Comparison of ENCODE assay signal across 25 cellular contexts in the genomic region with DNA sequence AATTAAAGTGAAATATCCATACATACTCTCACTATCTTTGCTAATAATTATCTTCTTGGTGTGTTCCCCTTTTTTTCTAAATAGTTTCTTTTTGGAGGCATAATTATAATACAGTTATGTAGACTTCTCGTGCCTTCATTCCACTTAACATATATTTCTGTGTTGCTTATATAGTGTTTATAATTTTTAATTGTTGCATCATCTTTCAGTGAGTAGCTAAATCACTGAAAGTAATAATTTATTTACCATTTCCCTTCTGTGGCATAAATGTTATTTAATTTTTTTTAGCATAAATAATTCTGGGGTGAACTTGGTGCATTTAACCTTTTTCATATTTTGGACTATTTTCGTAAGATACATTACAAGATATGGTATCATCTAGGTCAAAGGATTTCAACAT. TPM values are rescaled to one million over a fixed set of nuclear protein-coding genes. Genes with fewer than 3 reads are reported as not detected.
DNase-seq lines count a peak whose midpoint lies in the region; ATAC-seq, FAIRE-seq and TF ChIP-seq lines count a peak whose summit lies in the region.
"Had no signal": no experiment of that assay in that cellular context is flagged by ENCODE, and none has a peak within 500 bp of the region (broad histone marks: within the 10 kb centered on the region; RNA-seq: fewer than 3 reads in every experiment).

No MANE protein-coding gene starts in this region.

- peaks cover 94% of the 10 kb centered on the region for H3K36me3 ChIP-seq in K562 (ENCODE audit: control insufficient read depth, insufficient read depth, low read length)

- H3K4me1 Mint-ChIP-seq in activated T-cell treated with anti-CD3 and anti-CD28 coated beads, Interleukin-2, amount 50 U/mL, for 24 hours (ENCODE audit: low read depth) = peaks cover 34% of the 10 kb centered on the region
- H3K4me1 Mint-ChIP-seq in activated CD8-positive, alpha-beta T cell treated with anti-CD3 and anti-CD28 coated beads for 36 hours (ENCODE audit: low read depth) = peaks cover 55% of the 10 kb centered on the region
- H3K4me1 Mint-ChIP-seq in natural killer cell (peaks cover 36 to 37% of the 10 kb centered on the region in 2 donors), chondrocyte (ENCODE audit: low read depth) (no peaks in the 10 kb centered on the region)

- no peaks in the 10 kb centered on the region for H3K27me3 Mint-ChIP-seq in activated T-cell treated with anti-CD3 and anti-CD28 coated beads, Interleukin-2, amount 50 U/mL, for 24 hours
- H3K27me3 Mint-ChIP-seq in activated CD8-positive, alpha-beta T cell treated with anti-CD3 and anti-CD28 coated beads for 36 hours = no peaks in the 10 kb centered on the region
- H3K27me3 Mint-ChIP-seq in natural killer cell (ENCODE audit: low read depth in 2 of 2) = no peaks in the 10 kb centered on the region
- no peaks in the 10 kb centered on the region for H3K27me3 Mint-ChIP-seq in chondrocyte (ENCODE audit: low read depth)
- H3K27me3 Mint-ChIP-seq: CD4-positive, alpha-beta memory T cell had no signal

- no peak overlapping the region for H2AFZ ChIP-seq in K562 (ENCODE audit: low read depth, low read length)

- no peaks in the 10 kb centered on the region for H3K9me3 Mint-ChIP-seq in activated T-cell treated with anti-CD3 and anti-CD28 coated beads, Interleukin-2, amount 50 U/mL, for 24 hours
- no peaks in the 10 kb centered on the region for H3K9me3 Mint-ChIP-seq in activated CD8-positive, alpha-beta T cell treated with anti-CD3 and anti-CD28 coated beads for 36 hours
- H3K9me3 Mint-ChIP-seq in natural killer cell (no peaks in the 10 kb centered on the region), chondrocyte (ENCODE audit: low read depth) (no peaks in the 10 kb centered on the region)
- H3K9me3 Mint-ChIP-seq: CD4-positive, alpha-beta memory T cell had no signal

- no peaks in the 10 kb centered on the region for H4K20me1 ChIP-seq in K562 (replicated peaks; ENCODE audit: control insufficient read depth, insufficient read depth, low read length)

- intact Hi-C loops in activated CD8-positive, alpha-beta T cell treated with anti-CD3 and anti-CD28 coated beads for 36 hours (cut with micrococcal nuclease) = no loop called here
- intact Hi-C loops in K562 (cut with micrococcal nuclease) = no loop called here
- intact Hi-C loops in natural killer cell (cut with micrococcal nuclease) = no loop called here

- no peak for TF ChIP-seq EP300 in K562 (IDR thresholded peaks at IDR 0.05; ENCODE audit: low read length)

- H3K79me2 ChIP-seq in K562 (ENCODE audit: control insufficient read depth, insufficient read depth, low read length) = peaks cover 37% of the 10 kb centered on the region

- WGBS in K562 (ENCODE audit: insufficient coverage, low coverage, missing lambda C conversion rate) = 89% methylated on average over 2 of the region's 2 CpGs

- no peak for TF ChIP-seq CTCF in activated CD8-positive, alpha-beta T cell treated with anti-CD3 and anti-CD28 coated beads for 36 hours (IDR thresholded peaks at IDR 0.05)
- no peak for TF ChIP-seq CTCF in K562 (IDR thresholded peaks at IDR 0.05 in 2 of 3, conservative IDR thresholded peaks at IDR 0.05 in 1 of 3; ENCODE audit: insufficient read depth in 2 of 3, low read depth in 1 of 3, low read length in 3 of 3)
- no peak for TF ChIP-seq CTCF in natural killer cell (IDR thresholded peaks at IDR 0.05)
- TF ChIP-seq CTCF in chondrocyte (IDR thresholded peaks at IDR 0.05) = no peak

- no peaks in the 10 kb centered on the region for H3K4me1 ChIP-seq in K562 (replicated peaks in 1 of 2; ENCODE audit: control insufficient read depth in 2 of 2, insufficient read depth in 2 of 2, low read length in 2 of 2)
- H3K4me1 ChIP-seq: BLaER1 treated with 17β-estradiol and CSF1 and Interleukin-3, amounts not matched to agents 10 nM and 100 nM had no signal

- no peak overlapping the region for H3K4me3 ChIP-seq in K562
- H3K4me3 ChIP-seq: BLaER1 treated with 17β-estradiol and CSF1 and Interleukin-3, amounts not matched to agents 10 nM and 100 nM; MG63 had no signal

- BruUV-seq in K562 (replicated peaks; lab: Mats Ljungman, UMichigan) = no TSS peak

- no peak overlapping the region for H3K9ac ChIP-seq in K562 (ENCODE audit: insufficient read depth in 1 of 2, low read depth in 2 of 2, low read length in 2 of 2)
- H3K9ac ChIP-seq: BLaER1 treated with 17β-estradiol and CSF1 and Interleukin-3, amounts not matched to agents 10 nM and 100 nM; SK-N-SH had no signal

- FAIRE-seq in K562 (lab: Jason Lieb, UNC) = no peak
- FAIRE-seq: GM12892, H1 had no signal

- peak overlapping the region; percentile 16 for H3K27ac Mint-ChIP-seq in activated T-cell treated with anti-CD3 and anti-CD28 coated beads, Interleukin-2, amount 50 U/mL, for 24 hours
- H3K27ac Mint-ChIP-seq in activated CD8-positive, alpha-beta T cell treated with anti-CD3 and anti-CD28 coated beads for 36 hours = peak overlapping the region; percentile 13
- H3K27ac Mint-ChIP-seq in natural killer cell (peak overlapping the region; percentile 89 to 96), chondrocyte (ENCODE audit: unreplicated experiment) (no peak overlapping the region)

- H3K27ac ChIP-seq in K562 (ENCODE audit: extremely low read depth, low read depth, low read length) = no peak overlapping the region
- H3K27ac ChIP-seq: BLaER1 treated with 17β-estradiol and CSF1 and Interleukin-3, amounts not matched to agents 10 nM and 100 nM; RWPE1 had no signal

- no peaks in the 10 kb centered on the region for H3K27me3 ChIP-seq in K562 (ENCODE audit: control insufficient read depth in 2 of 2, insufficient read depth in 2 of 2, low read length in 2 of 2)
- H3K27me3 ChIP-seq: BLaER1 treated with 17β-estradiol and CSF1 and Interleukin-3, amounts not matched to agents 10 nM and 100 nM; MG63 had no signal

- POLR2A ChIA-PET in activated CD8-positive, alpha-beta T cell treated with anti-CD3 and anti-CD28 coated beads for 36 hours (lab: Charles Lee) = interaction anchor here (1.1 kb wide), 1 partner anchor 37 kb away, joined by 3 read pairs; no protein-coding TSS in a partner anchor
- POLR2A ChIA-PET in K562 (lab: Yijun Ruan, JAX) = interaction anchor here (0.7 to 1.4 kb wide), 4 partner anchors 13 to 229 kb away, joined by 3 to 4 read pairs (median 3); a partner anchor contains a TSS

- no peak overlapping the region for H3K4me2 ChIP-seq in K562 (ENCODE audit: insufficient read depth, low read length)
- H3K4me2 ChIP-seq: BLaER1 treated with 17β-estradiol and CSF1 and Interleukin-3, amounts not matched to agents 10 nM and 100 nM; SK-N-SH had no signal

- no peaks in the 10 kb centered on the region for H3K9me3 ChIP-seq in K562 (replicated peaks; ENCODE audit: control insufficient read depth, insufficient read depth, low read depth, low read length)
- H3K9me3 ChIP-seq: BLaER1 treated with 17β-estradiol and CSF1 and Interleukin-3, amounts not matched to agents 10 nM and 100 nM; MG63; SK-N-SH had no signal

- TF ChIP-seq POLR2A in K562 (conservative IDR thresholded peaks at IDR 0.05) = no peak

- peaks cover 95% of the 10 kb centered on the region for H3K36me3 Mint-ChIP-seq in activated T-cell treated with anti-CD3 and anti-CD28 coated beads, Interleukin-2, amount 50 U/mL, for 24 hours (ENCODE audit: low read depth)
- H3K36me3 Mint-ChIP-seq in activated CD8-positive, alpha-beta T cell treated with anti-CD3 and anti-CD28 coated beads for 36 hours (ENCODE audit: low read depth) = peaks cover 82% of the 10 kb centered on the region
- H3K36me3 Mint-ChIP-seq in natural killer cell = peaks cover 27% of the 10 kb centered on the region
- peaks cover 14% of the 10 kb centered on the region for H3K36me3 Mint-ChIP-seq in chondrocyte (ENCODE audit: low read depth)

- in situ Hi-C loops in K562 (cut with MboI) = no loop called here

- CTCF ChIA-PET in activated CD8-positive, alpha-beta T cell treated with anti-CD3 and anti-CD28 coated beads for 36 hours (lab: Charles Lee) = interaction anchor here (0.6 to 2.4 kb wide), 7 partner anchors 73 to 410 kb away, joined by 3 to 14 read pairs (median 4); a partner anchor contains a TSS
- CTCF ChIA-PET in K562 (lab: Yijun Ruan, JAX; ENCODE audit: low intra/inter-chr PET ratio) = no interaction called here

- DNase-seq in activated T-cell treated with anti-CD3 and anti-CD28 coated beads, Interleukin-2, amount 50 U/mL, for 24 hours = no peak
- DNase-seq in activated T-cell treated with anti-CD3 and anti-CD28 coated beads, Interleukin-2, amount 50 U/mL, for 1 hour = no peak
- no peak for DNase-seq in activated CD8-positive, alpha-beta T cell treated with anti-CD3 and anti-CD28 coated beads for 36 hours
- DNase-seq in K562 (ENCODE audit: extremely low read depth in 1 of 4, low spot score in 3 of 4) (no peak), natural killer cell (no peak), chondrocyte (ENCODE audit: low spot score) (no peak)
- DNase-seq: 8988T; CD4-positive, alpha-beta memory T cell; DMS153; MG63; NCI-H1048; NCI-H1436; NCI-H187 treated with DMSO at 0.1 percent for 48 hours; NCI-H2107; NCI-H510A; NCI-H748 treated with DMSO at 0.1 percent for 48 hours; SHP77 treated with DMSO at 0.1 percent for 48 hours had no signal

- H3K9me1 ChIP-seq in K562 (ENCODE audit: control insufficient read depth, insufficient read depth, low read length) = no peaks in the 10 kb centered on the region

- ATAC-seq in activated CD8-positive, alpha-beta T cell treated with anti-CD3 and anti-CD28 coated beads for 36 hours = no peak
- ATAC-seq in K562 (no peak), natural killer cell (no peak), HG02885 (IDR thresholded peaks at IDR 0.05; ENCODE audit: poor library complexity, unreplicated experiment) (no peak), GM19324 (IDR thresholded peaks at IDR 0.05; ENCODE audit: low FRiP score, unreplicated experiment) (no peak)
- ATAC-seq: HCT116 had no signal

- no peak overlapping the region for H3K4me3 Mint-ChIP-seq in activated T-cell treated with anti-CD3 and anti-CD28 coated beads, Interleukin-2, amount 50 U/mL, for 24 hours
- H3K4me3 Mint-ChIP-seq in activated CD8-positive, alpha-beta T cell treated with anti-CD3 and anti-CD28 coated beads for 36 hours = no peak overlapping the region
- no peak overlapping the region for H3K4me3 Mint-ChIP-seq in natural killer cell
- H3K4me3 Mint-ChIP-seq in chondrocyte (ENCODE audit: unreplicated experiment) = no peak overlapping the region
- H3K4me3 Mint-ChIP-seq: CD4-positive, alpha-beta memory T cell had no signal

- TF ChIP-seq RAD21 in K562 (CRISPR knock-in tag; conservative IDR thresholded peaks at IDR 0.05 in 1 of 2, IDR thresholded peaks at IDR 0.05 in 1 of 2) = no peak

RNA-seq across cellular contexts. Expression of a gene that starts 38.3 kb away (rescaled TPM):
- 100 to 1,000 TPM; 204 to 209 TPM for total RNA-seq in activated CD8-positive, alpha-beta T cell treated with anti-CD3 and anti-CD28 coated beads for 36 hours
- total RNA-seq in K562 (2011; cell fraction: chromatin; rRNA removed; ENCODE audit: low replicate concordance) = 77.4 and 118 TPM in 2 replicates
- 37.0 and 50.1 TPM in 2 replicates for total RNA-seq in K562 (2011; cell fraction: nucleolus; rRNA removed)
- total RNA-seq in K562 (2011; cell fraction: nucleoplasm; rRNA removed) = 81.5 and 109 TPM in 2 replicates
- 80.1 and 98.2 TPM in 2 replicates for total RNA-seq in K562 (2014; rRNA removed)
- 94.1 and 101 TPM in 2 replicates for total RNA-seq in K562 (2014; rRNA removed; fragmentation: Illumina TruSeq; extraction: Trizol)
- 89.1 and 92.4 TPM in 2 replicates for total RNA-seq in K562 (2015; rRNA removed; fragmentation: Illumina TruSeq; extraction: Trizol)
- total RNA-seq in K562 (2021) = 109 and 117 TPM in 2 replicates
- 114 and 124 TPM in 2 replicates for polyA plus RNA-seq in K562 (2011; rRNA removed)
- 98.8 and 132 TPM in 2 replicates for polyA plus RNA-seq in K562 (2011; cell fraction: cytosol; rRNA removed)
- polyA plus RNA-seq in K562 (2011; cell fraction: nucleus; rRNA removed) = 81.2 and 89.1 TPM in 2 replicates
- polyA plus RNA-seq in K562 (2012) = 100 and 128 TPM in 2 replicates
- 173 and 212 TPM in 2 replicates for polyA plus RNA-seq in K562 (2014; fragmentation: Illumina TruSeq; extraction: Trizol)
- 10 to 100 TPM; 38.7 to 47.3 TPM for polyA plus RNA-seq in K562 (2014; fragmentation: Nextera tagmentation; extraction: Ambion mirVana)
- 89.4 and 94.7 TPM in 2 replicates for polyA plus RNA-seq in K562 (2014; rRNA removed)
- polyA minus RNA-seq in K562 (2011; rRNA and poly(A)+ RNA removed) = 129 and 160 TPM in 2 replicates
- 71.4 and 74.3 TPM in 2 replicates for polyA minus RNA-seq in K562 (2011; cell fraction: cytosol; rRNA and poly(A)+ RNA removed)
- 28.4 and 48.0 TPM in 2 replicates for polyA minus RNA-seq in K562 (2011; cell fraction: nucleus; rRNA and poly(A)+ RNA removed)
- 100 to 1,000 TPM in 2 of 3 donors, 10 to 100 TPM in 1; 95.0 to 136 (median 127) TPM for total RNA-seq in natural killer cell
- 14.0 to 16.8 TPM (median 15.5 TPM) in 3 replicates for total RNA-seq in chondrocyte

RNA-seq across cellular contexts. Expression of a gene that starts 38.4 kb away (rescaled TPM):
- total RNA-seq in activated CD8-positive, alpha-beta T cell treated with anti-CD3 and anti-CD28 coated beads for 36 hours = 1 to 10 TPM; 3.5 to 4.1 TPM
- 10.7 and 26.6 TPM in 2 replicates for total RNA-seq in K562 (2011; cell fraction: chromatin; rRNA removed; ENCODE audit: low replicate concordance)
- 7.2 and 9.2 TPM in 2 replicates for total RNA-seq in K562 (2011; cell fraction: nucleolus; rRNA removed)
- 11.4 and 12.9 TPM in 2 replicates for total RNA-seq in K562 (2011; cell fraction: nucleoplasm; rRNA removed)
- total RNA-seq in K562 (2014; rRNA removed) (6.0 and 6.4 TPM in 2 replicates), K562 (2014; rRNA removed; fragmentation: Illumina TruSeq; extraction: Trizol) (10.3 and 12.8 TPM in 2 replicates), K562 (2015; rRNA removed; fragmentation: Illumina TruSeq; extraction: Trizol) (5.5 and 5.6 TPM in 2 replicates), K562 (2021) (8.2 and 9.5 TPM in 2 replicates), natural killer cell (1 to 10 TPM; 2.2 to 2.4 (median 2.3) TPM), chondrocyte (7.4 to 13.4 TPM (median 11.9 TPM) in 3 replicates)
- polyA plus RNA-seq in K562 (2011; rRNA removed) (7.5 and 8.4 TPM in 2 replicates), K562 (2014; fragmentation: Illumina TruSeq; extraction: Trizol) (9.4 and 10.2 TPM in 2 replicates), K562 (2014; fragmentation: Nextera tagmentation; extraction: Ambion mirVana) (1 to 10 TPM; 1.6 to 2.8 TPM), K562 (2014; rRNA removed) (7.9 and 8.9 TPM in 2 replicates)
- polyA plus RNA-seq in K562 (2011; cell fraction: cytosol; rRNA removed) = 1.6 and 2.9 TPM in 2 replicates
- polyA plus RNA-seq in K562 (2011; cell fraction: nucleus; rRNA removed) = 5.7 and 5.9 TPM in 2 replicates
- 4.5 and 5.3 TPM in 2 replicates for polyA plus RNA-seq in K562 (2012)
- polyA minus RNA-seq in K562 (2011; rRNA and poly(A)+ RNA removed) = 10.6 and 14.2 TPM in 2 replicates
- 2.9 and 4.1 TPM in 2 replicates for polyA minus RNA-seq in K562 (2011; cell fraction: cytosol; rRNA and poly(A)+ RNA removed)
- 5.3 and 9.3 TPM in 2 replicates for polyA minus RNA-seq in K562 (2011; cell fraction: nucleus; rRNA and poly(A)+ RNA removed)
